ENCODE assay signal across 10 cellular contexts in the genomic region with DNA sequence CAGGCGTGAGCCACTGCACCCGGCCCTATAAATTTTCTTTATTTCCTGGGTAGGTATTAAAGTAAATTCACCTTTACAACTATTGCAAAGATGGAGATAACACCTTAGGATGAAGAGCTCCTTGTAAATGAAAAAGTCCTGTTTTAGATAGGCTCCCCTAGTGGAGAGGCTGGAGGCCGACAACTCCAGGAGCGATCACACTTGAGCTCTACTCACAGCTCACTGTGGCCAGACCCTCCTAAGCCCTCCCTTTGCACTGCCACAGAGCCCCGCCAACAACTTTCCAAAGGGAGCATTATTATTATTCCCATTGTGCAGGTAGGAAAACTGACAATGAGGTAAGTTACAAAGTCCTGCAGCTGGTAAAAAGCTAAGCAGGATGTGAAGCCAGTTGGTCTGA.
A peak's percentile ranks its signal among the peaks of the same experiment; 100 is the strongest.
DNase-seq lines count a peak whose midpoint lies in the region; ATAC-seq, FAIRE-seq and TF ChIP-seq lines count a peak whose summit lies in the region.
"Had no signal": no experiment of that assay in that cellular context is flagged by ENCODE, and none has a peak within 500 bp of the region (broad histone marks: within the 10 kb centered on the region; RNA-seq: fewer than 3 reads in every experiment).

No MANE protein-coding gene starts in this region.

- H3K36me3 ChIP-seq in astrocyte (ENCODE audit: insufficient read depth, low read length): no peaks in the 10 kb centered on the region

- ATAC-seq in activated naive CD4-positive, alpha-beta T cell treated with anti-CD3 and anti-CD28 coated beads, Interleukin-2, amount 50 U/mL, for 72 hours: no peak

- no peaks in the 10 kb centered on the region for H3K9me3 ChIP-seq in astrocyte (ENCODE audit: insufficient read depth, low read depth, low read length)

- peaks cover 13% of the 10 kb centered on the region for H3K27me3 ChIP-seq in astrocyte (ENCODE audit: insufficient read depth, low read length)

- H3K27ac ChIP-seq in astrocyte (ENCODE audit: low read depth, low read length): no peak overlapping the region

- peaks cover 2% of the 10 kb centered on the region for H3K9me3 Mint-ChIP-seq in astrocyte (ENCODE audit: unreplicated experiment)
- H3K9me3 Mint-ChIP-seq in nephron: no peaks in the 10 kb centered on the region
- H3K9me3 Mint-ChIP-seq in activated naive CD4-positive, alpha-beta T cell treated with anti-CD3 and anti-CD28 coated beads, Interleukin-2, amount 50 U/mL, for 72 hours: peaks cover 0 to 5% of the 10 kb centered on the region in 2 donors
- H3K9me3 Mint-ChIP-seq: activated CD4-positive, alpha-beta T cell treated with anti-CD3 and anti-CD28 coated beads, Interleukin-2, amount 10 ng/mL, durations not matched to agents 7 days and 5 days had no signal

- H3K27me3 Mint-ChIP-seq in astrocyte (ENCODE audit: low read depth, unreplicated experiment): peaks cover 35% of the 10 kb centered on the region
- peaks cover 5% of the 10 kb centered on the region for H3K27me3 Mint-ChIP-seq in nephron (ENCODE audit: low read depth)

- FAIRE-seq in astrocyte (lab: Jason Lieb, UNC) (no peak), GM19239 (lab: Jason Lieb, UNC) (no peak)

- H3K27ac Mint-ChIP-seq in astrocyte (ENCODE audit: unreplicated experiment) (no peak overlapping the region), nephron (no peak overlapping the region)
- H3K27ac Mint-ChIP-seq in activated naive CD4-positive, alpha-beta T cell treated with anti-CD3 and anti-CD28 coated beads, Interleukin-2, amount 50 U/mL, for 72 hours: no peak overlapping the region
- H3K27ac Mint-ChIP-seq: activated CD4-positive, alpha-beta T cell treated with anti-CD3 and anti-CD28 coated beads, Interleukin-2, amount 10 ng/mL, durations not matched to agents 7 days and 5 days had no signal

- no peak overlapping the region for H2AFZ ChIP-seq in astrocyte (ENCODE audit: low read depth, low read length)

- H3K36me3 Mint-ChIP-seq in astrocyte (ENCODE audit: low read depth, unreplicated experiment) (peaks cover 2% of the 10 kb centered on the region), nephron (ENCODE audit: low read depth) (no peaks in the 10 kb centered on the region)
- peaks cover 0 to under 1% of the 10 kb centered on the region in 2 donors for H3K36me3 Mint-ChIP-seq in activated naive CD4-positive, alpha-beta T cell treated with anti-CD3 and anti-CD28 coated beads, Interleukin-2, amount 50 U/mL, for 72 hours

- no peak overlapping the region for H3K4me3 ChIP-seq in astrocyte (ENCODE audit: insufficient read depth, low read depth, low read length)

- H3K4me2 ChIP-seq in astrocyte (ENCODE audit: low read length): no peak overlapping the region

- TF ChIP-seq CTCF in astrocyte (IDR thresholded peaks at IDR 0.05; ENCODE audit: insufficient read depth, low read depth, low read length) (peak; percentile 28), nephron (IDR thresholded peaks at IDR 0.05; ENCODE audit: unreplicated experiment in 3 of 3) (peak in 2 of 3 experiments; percentile 23 to 26)

- H3K4me3 Mint-ChIP-seq in astrocyte (ENCODE audit: unreplicated experiment) (no peak overlapping the region), nephron (no peak overlapping the region)
- H3K4me3 Mint-ChIP-seq: activated CD4-positive, alpha-beta T cell treated with anti-CD3 and anti-CD28 coated beads, Interleukin-2, amount 10 ng/mL, durations not matched to agents 7 days and 5 days had no signal

- H3K4me1 Mint-ChIP-seq in astrocyte (ENCODE audit: low read depth, unreplicated experiment): no peaks in the 10 kb centered on the region
- H3K4me1 Mint-ChIP-seq in nephron: peaks cover 36% of the 10 kb centered on the region
- H3K4me1 Mint-ChIP-seq: activated CD4-positive, alpha-beta T cell treated with anti-CD3 and anti-CD28 coated beads, Interleukin-2, amount 10 ng/mL, durations not matched to agents 7 days and 5 days had no signal

- no peaks in the 10 kb centered on the region for H3K79me2 ChIP-seq in astrocyte (ENCODE audit: insufficient read depth, low read length)

- no peak overlapping the region for H3K9ac ChIP-seq in astrocyte (ENCODE audit: low read length)

- H4K20me1 ChIP-seq in astrocyte (ENCODE audit: insufficient read depth, low read length): no peaks in the 10 kb centered on the region

- peak; percentile 10 for DNase-seq in DMS53 (lab: John Stamatoyannopoulos, UW)
- no peak for DNase-seq in DMS53 treated with DMSO at 0.1 percent for 48 hours (lab: John Stamatoyannopoulos, UW; ENCODE audit: unreplicated experiment)
- DNase-seq in HuH-7.5 (ENCODE audit: low spot score): peak; percentile 36
- no peak for DNase-seq in astrocyte (ENCODE audit: low read depth)
- no peak for DNase-seq in kidney glomerular epithelial cell (lab: John Stamatoyannopoulos, UW)
- DNase-seq in GM19239 (ENCODE audit: insufficient read length, low spot score): no peak
- no peak for DNase-seq in activated naive CD4-positive, alpha-beta T cell treated with anti-CD3 and anti-CD28 coated beads, Interleukin-2, amount 50 U/mL, for 72 hours (ENCODE audit: low spot score in 2 of 2)
- DNase-seq: activated CD4-positive, alpha-beta T cell treated with anti-CD3 and anti-CD28 coated beads, Interleukin-2, amount 10 ng/mL, durations not matched to agents 7 days and 5 days; hypothalamus had no signal

- no peaks in the 10 kb centered on the region for H3K4me1 ChIP-seq in astrocyte (ENCODE audit: insufficient read depth, low read length)

Comparison
In these comparisons a context has a peak if more than half of its experiments do, and no peak if none do; other contexts are left out.
1. DNase-seq: peak in DMS53 (single experiment) and HuH-7.5 (single experiment); none in DMS53 treated with DMSO at 0.1 percent for 48 hours (single experiment), astrocyte (single experiment), kidney glomerular epithelial cell (single experiment), GM19239 (single experiment) and activated naive CD4-positive, alpha-beta T cell treated with anti-CD3 and anti-CD28 coated beads, Interleukin-2, amount 50 U/mL, for 72 hours (0 of 2).